10 cellular contexts compared by ENCODE assay signal in genomic region chr7:23893942-23894890, GRCh38.
DNase-seq lines count a peak whose midpoint lies in the region; ATAC-seq and TF ChIP-seq lines count a peak whose summit lies in the region.
"Had no signal": no experiment of that assay in that cellular context is flagged by ENCODE, and none has a peak within 500 bp of the region (broad histone marks: within the 10 kb centered on the region; RNA-seq: fewer than 3 reads in every experiment).

No MANE protein-coding gene starts in this region.

- peak overlapping the region; percentile 43 for H3K4me2 ChIP-seq in osteoblast (ENCODE audit: insufficient read depth, low read length)

- no peaks in the 10 kb centered on the region for H3K27me3 ChIP-seq in osteoblast (ENCODE audit: insufficient read depth, low read length)

- H3K9me3 ChIP-seq in osteoblast (ENCODE audit: low read depth, low read length): no peaks in the 10 kb centered on the region

- H2AFZ ChIP-seq in osteoblast (ENCODE audit: low read length): peak overlapping the region; percentile 62

- no peak for TF ChIP-seq CTCF in osteoblast (IDR thresholded peaks at IDR 0.05; ENCODE audit: extremely low read depth, low read depth, low read length)

- no peak for ATAC-seq in HG02884 (IDR thresholded peaks at IDR 0.05; ENCODE audit: unreplicated experiment)

- peak overlapping the region; percentile 16 for H3K4me3 ChIP-seq in osteoblast (ENCODE audit: insufficient read depth, low read length)

- no peaks in the 10 kb centered on the region for H4K20me1 ChIP-seq in osteoblast (ENCODE audit: insufficient read depth, low read length)

- DNase-seq in GDM1 (lab: John Stamatoyannopoulos, UW): peak; percentile 45
- DNase-seq in M059J (ENCODE audit: low read depth): peak; percentile 90
- DNase-seq in activated T-cell treated with anti-CD3 and anti-CD28 coated beads, Interleukin-2, amount 50 U/mL, for 48 hours: peak; percentile 69
- DNase-seq in osteoblast (ENCODE audit: insufficient read length, low spot score, missing footprints): peak; percentile 73
- DNase-seq in 8988T: no peak
- DNase-seq in SKM-1 treated with dmso at 0.1 percent for 144 hours (lab: John Stamatoyannopoulos, UW; ENCODE audit: unreplicated experiment): no peak
- no peak for DNase-seq in Ammon's horn (ENCODE audit: low spot score)
- DNase-seq: DMS79 treated with DMSO at 0.1 percent for 48 hours, IMR-90 had no signal

- no peaks in the 10 kb centered on the region for H3K36me3 ChIP-seq in osteoblast (ENCODE audit: insufficient read depth, low read length)

- H3K27ac ChIP-seq in osteoblast (ENCODE audit: low read depth, low read length): peak overlapping the region; percentile 93

- peaks cover 27% of the 10 kb centered on the region for H3K4me1 ChIP-seq in osteoblast (ENCODE audit: insufficient read depth, low read length)

- no peaks in the 10 kb centered on the region for H3K79me2 ChIP-seq in osteoblast (ENCODE audit: insufficient read depth, low read length)

Comparison
In these comparisons a context has a peak if more than half of its experiments do, and no peak if none do; other contexts are left out.
1. DNase-seq: peak in GDM1 (single experiment), M059J (single experiment), activated T-cell treated with anti-CD3 and anti-CD28 coated beads, Interleukin-2, amount 50 U/mL, for 48 hours (2 of 2) and osteoblast (single experiment); none in 8988T (single experiment), SKM-1 treated with dmso at 0.1 percent for 144 hours (single experiment) and Ammon's horn (single experiment).